ENCODE assay signal across 9 cellular contexts in genomic region chr15:90598053-90598577, GRCh38.
DNase-seq lines count a peak whose midpoint lies in the region; ATAC-seq and TF ChIP-seq lines count a peak whose summit lies in the region.
"Had no signal": no experiment of that assay in that cellular context is flagged by ENCODE, and none has a peak within 500 bp of the region (broad histone marks: within the 10 kb centered on the region; RNA-seq: fewer than 3 reads in every experiment).

No MANE protein-coding gene starts in this region.

- DNase-seq in activated naive CD4-positive, alpha-beta T cell treated with anti-CD3 and anti-CD28 coated beads, Interleukin-2, amount 50 U/mL, for 16 hours: no peak
- no peak for DNase-seq in activated T-helper 1 cell treated with anti-CD3 and anti-CD28 coated beads, Interleukin-12 subunit alpha, Interleukin-12 subunit beta, Interleukin-2, Interleukin-4 antibody, amounts not matched to agents 30 ng/mL and 10 ng/mL and 1 ng/mL, durations not matched to agents 14 hours and 24 hours and 36 hours (ENCODE audit: low spot score)
- peak; percentile 69 for DNase-seq in islet precursor cell
- DNase-seq in testis: peak; percentile 86
- DNase-seq in stimulated activated CD4-positive, alpha-beta T cell treated with anti-CD3 and anti-CD28 coated beads, Interleukin-1b, Interleukin-23, amount 100 ng/mL, for 48 hours: no peak
- no peak for DNase-seq in glutamatergic neuron

- ATAC-seq in HG03175 (IDR thresholded peaks at IDR 0.05; ENCODE audit: unreplicated experiment): peak; percentile 45

- intact Hi-C loops in activated T-helper 1 cell treated with anti-CD3 and anti-CD28 coated beads, Interleukin-12 subunit alpha, Interleukin-12 subunit beta, Interleukin-2, Interleukin-4 antibody, amounts not matched to agents 30 ng/mL and 10 ng/mL and 1 ng/mL, durations not matched to agents 14 hours and 24 hours and 36 hours (cut with micrococcal nuclease): no loop called here
- intact Hi-C loops in testis (cut with DNase I; ENCODE audit: low total_unique reads): no loop called here

- H3K4me3 ChIP-seq in testis: no peak overlapping the region

- no peak for TF ChIP-seq POLR2A in testis (IDR thresholded peaks at IDR 0.05)

- H3K9me3 ChIP-seq in testis: no peaks in the 10 kb centered on the region

- peaks cover 10% of the 10 kb centered on the region for H3K36me3 Mint-ChIP-seq in activated naive CD4-positive, alpha-beta T cell treated with anti-CD3 and anti-CD28 coated beads, Interleukin-2, amount 50 U/mL, for 24 hours
- peaks cover 38% of the 10 kb centered on the region for H3K36me3 Mint-ChIP-seq in activated T-helper 1 cell treated with anti-CD3 and anti-CD28 coated beads, Interleukin-12 subunit alpha, Interleukin-12 subunit beta, Interleukin-2, Interleukin-4 antibody, amounts not matched to agents 30 ng/mL and 10 ng/mL and 1 ng/mL, durations not matched to agents 14 hours and 24 hours and 36 hours (ENCODE audit: low read depth)
- no peaks in the 10 kb centered on the region for H3K36me3 Mint-ChIP-seq in glutamatergic neuron (ENCODE audit: unreplicated experiment)

- peak overlapping the region; percentile 58 for H3K4me3 Mint-ChIP-seq in activated naive CD4-positive, alpha-beta T cell treated with anti-CD3 and anti-CD28 coated beads, Interleukin-2, amount 50 U/mL, for 24 hours
- peak overlapping the region; percentile 53 for H3K4me3 Mint-ChIP-seq in activated T-helper 1 cell treated with anti-CD3 and anti-CD28 coated beads, Interleukin-12 subunit alpha, Interleukin-12 subunit beta, Interleukin-2, Interleukin-4 antibody, amounts not matched to agents 30 ng/mL and 10 ng/mL and 1 ng/mL, durations not matched to agents 14 hours and 24 hours and 36 hours
- no peak overlapping the region for H3K4me3 Mint-ChIP-seq in glutamatergic neuron (ENCODE audit: unreplicated experiment)
- H3K4me3 Mint-ChIP-seq: brain had no signal

- no peaks in the 10 kb centered on the region for H3K27me3 ChIP-seq in testis

- 23 to 30% methylated on average over 7 of the region's 7 CpGs for WGBS in testis, 2 donors

- H3K27ac Mint-ChIP-seq in activated naive CD4-positive, alpha-beta T cell treated with anti-CD3 and anti-CD28 coated beads, Interleukin-2, amount 50 U/mL, for 24 hours: peak overlapping the region; percentile 96
- peak overlapping the region; percentile 99 for H3K27ac Mint-ChIP-seq in activated T-helper 1 cell treated with anti-CD3 and anti-CD28 coated beads, Interleukin-12 subunit alpha, Interleukin-12 subunit beta, Interleukin-2, Interleukin-4 antibody, amounts not matched to agents 30 ng/mL and 10 ng/mL and 1 ng/mL, durations not matched to agents 14 hours and 24 hours and 36 hours
- no peak overlapping the region for H3K27ac Mint-ChIP-seq in glutamatergic neuron (ENCODE audit: unreplicated experiment)

- H3K27me3 Mint-ChIP-seq in activated naive CD4-positive, alpha-beta T cell treated with anti-CD3 and anti-CD28 coated beads, Interleukin-2, amount 50 U/mL, for 24 hours: no peaks in the 10 kb centered on the region
- H3K27me3 Mint-ChIP-seq in activated T-helper 1 cell treated with anti-CD3 and anti-CD28 coated beads, Interleukin-12 subunit alpha, Interleukin-12 subunit beta, Interleukin-2, Interleukin-4 antibody, amounts not matched to agents 30 ng/mL and 10 ng/mL and 1 ng/mL, durations not matched to agents 14 hours and 24 hours and 36 hours (ENCODE audit: insufficient read depth): no peaks in the 10 kb centered on the region
- H3K27me3 Mint-ChIP-seq in glutamatergic neuron (ENCODE audit: unreplicated experiment): peaks cover 2% of the 10 kb centered on the region
- H3K27me3 Mint-ChIP-seq: brain had no signal

- H3K4me1 Mint-ChIP-seq in activated naive CD4-positive, alpha-beta T cell treated with anti-CD3 and anti-CD28 coated beads, Interleukin-2, amount 50 U/mL, for 24 hours: peaks cover 86% of the 10 kb centered on the region
- H3K4me1 Mint-ChIP-seq in activated T-helper 1 cell treated with anti-CD3 and anti-CD28 coated beads, Interleukin-12 subunit alpha, Interleukin-12 subunit beta, Interleukin-2, Interleukin-4 antibody, amounts not matched to agents 30 ng/mL and 10 ng/mL and 1 ng/mL, durations not matched to agents 14 hours and 24 hours and 36 hours (ENCODE audit: low read depth): peaks cover 86% of the 10 kb centered on the region
- H3K4me1 Mint-ChIP-seq in glutamatergic neuron (ENCODE audit: low read depth, unreplicated experiment): peaks cover 14% of the 10 kb centered on the region
- H3K4me1 Mint-ChIP-seq: brain had no signal

- no peaks in the 10 kb centered on the region for H3K9me3 Mint-ChIP-seq in activated naive CD4-positive, alpha-beta T cell treated with anti-CD3 and anti-CD28 coated beads, Interleukin-2, amount 50 U/mL, for 24 hours
- H3K9me3 Mint-ChIP-seq in activated T-helper 1 cell treated with anti-CD3 and anti-CD28 coated beads, Interleukin-12 subunit alpha, Interleukin-12 subunit beta, Interleukin-2, Interleukin-4 antibody, amounts not matched to agents 30 ng/mL and 10 ng/mL and 1 ng/mL, durations not matched to agents 14 hours and 24 hours and 36 hours: no peaks in the 10 kb centered on the region
- H3K9me3 Mint-ChIP-seq in glutamatergic neuron (ENCODE audit: unreplicated experiment): no peaks in the 10 kb centered on the region
- H3K9me3 Mint-ChIP-seq: brain had no signal

- H3K27ac ChIP-seq in testis: peak overlapping the region; percentile 63 to 67

- TF ChIP-seq CTCF in testis (IDR thresholded peaks at IDR 0.05): no peak
- no peak for TF ChIP-seq CTCF in glutamatergic neuron (IDR thresholded peaks at IDR 0.05; ENCODE audit: partially characterized antibody, unreplicated experiment)

- H3K4me1 ChIP-seq in testis: peaks cover 20% of the 10 kb centered on the region

- H3K36me3 ChIP-seq in testis (ENCODE audit: low read depth, missing control alignments): no peaks in the 10 kb centered on the region

Comparison
In these comparisons a context has a peak if more than half of its experiments do, and no peak if none do; other contexts are left out.
1. DNase-seq: peak in islet precursor cell (single experiment) and testis (single experiment); none in activated naive CD4-positive, alpha-beta T cell treated with anti-CD3 and anti-CD28 coated beads, Interleukin-2, amount 50 U/mL, for 16 hours (single experiment), activated T-helper 1 cell treated with anti-CD3 and anti-CD28 coated beads, Interleukin-12 subunit alpha, Interleukin-12 subunit beta, Interleukin-2, Interleukin-4 antibody, amounts not matched to agents 30 ng/mL and 10 ng/mL and 1 ng/mL, durations not matched to agents 14 hours and 24 hours and 36 hours (single experiment), stimulated activated CD4-positive, alpha-beta T cell treated with anti-CD3 and anti-CD28 coated beads, Interleukin-1b, Interleukin-23, amount 100 ng/mL, for 48 hours (single experiment) and glutamatergic neuron (single experiment).